Comparison of ENCODE assay signal across 8 cellular contexts in genomic region chr11:67482275-67482735, GRCh38. TPM values are rescaled to one million over a fixed set of nuclear protein-coding genes. Genes with fewer than 3 reads are reported as not detected.
DNase-seq lines count a peak whose midpoint lies in the region; ATAC-seq, FAIRE-seq and TF ChIP-seq lines count a peak whose summit lies in the region.

No MANE protein-coding gene starts in this region.

- no peak for FAIRE-seq in urothelium cell line (lab: Jason Lieb, UNC)

- H3K4me1 ChIP-seq in CD8-positive, alpha-beta T cell (ENCODE audit: insufficient read depth, low read length) = peaks cover 40% of the 10 kb centered on the region
- peaks cover 0 to 7% of the 10 kb centered on the region in 2 donors for H3K4me1 ChIP-seq in breast epithelium

- peaks cover 4% of the 10 kb centered on the region for H3K36me3 ChIP-seq in CD8-positive, alpha-beta T cell (ENCODE audit: insufficient read depth, low read length)
- no peaks in the 10 kb centered on the region; the same call in none of the 2 replicates for H3K36me3 ChIP-seq in MG63
- H3K36me3 ChIP-seq in breast epithelium = no peaks in the 10 kb centered on the region

- H3K36me3 Mint-ChIP-seq in CD8-positive, alpha-beta T cell = peaks cover 19% of the 10 kb centered on the region
- peaks cover 0 to 10% (median 3%) of the 10 kb centered on the region in 3 donors for H3K36me3 Mint-ChIP-seq in naive thymus-derived CD8-positive, alpha-beta T cell

- no peaks in the 10 kb centered on the region for H3K9me3 Mint-ChIP-seq in CD8-positive, alpha-beta T cell
- no peaks in the 10 kb centered on the region for H3K9me3 Mint-ChIP-seq in naive thymus-derived CD8-positive, alpha-beta T cell

- H3K4me3 ChIP-seq in CD8-positive, alpha-beta T cell (ENCODE audit: low read depth, low read length) = peak overlapping the region; percentile 73
- H3K4me3 ChIP-seq in MG63 (peak overlapping the region; percentile 62), breast epithelium (peak overlapping the region; percentile 50 to 89 (median 66))

- H3K27ac Mint-ChIP-seq in CD8-positive, alpha-beta T cell = peak overlapping the region; percentile 99
- peak overlapping the region; percentile 96 to 100 (median 99) for H3K27ac Mint-ChIP-seq in naive thymus-derived CD8-positive, alpha-beta T cell

- peak overlapping the region; percentile 81 for H3K27ac ChIP-seq in CD8-positive, alpha-beta T cell (ENCODE audit: low read depth, low read length)
- peak overlapping the region; percentile 89 to 95 for H3K27ac ChIP-seq in breast epithelium

- H3K4me1 Mint-ChIP-seq in CD8-positive, alpha-beta T cell (ENCODE audit: low read depth) = peaks cover 47% of the 10 kb centered on the region
- peaks cover 26 to 48% (median 45%) of the 10 kb centered on the region in 4 donors for H3K4me1 Mint-ChIP-seq in naive thymus-derived CD8-positive, alpha-beta T cell

- H3K4me3 Mint-ChIP-seq in CD8-positive, alpha-beta T cell = peak overlapping the region; percentile 93
- H3K4me3 Mint-ChIP-seq in naive thymus-derived CD8-positive, alpha-beta T cell = peak overlapping the region; percentile 86 to 100 (median 98)

- intact Hi-C loops in CD8-positive, alpha-beta T cell (cut with DNase I, micrococcal nuclease) = loop anchor here (2.0 to 5.0 kb wide), 5 partner anchors 46 to 195 kb away; partner anchors contain the start of genes ANKRD13D (in 1 of the 2), POLD4 (in 1 of the 2), PTPRCAP (in 1 of the 2) and RPS6KB2 (in 1 of the 2)
- intact Hi-C loops in breast epithelium (cut with DNase I; ENCODE audit: low total_unique reads) = no loop called here

- DNase-seq in CD8-positive, alpha-beta T cell = peak in 1 of 7 experiments; percentile 20
- no peak for DNase-seq in MG63
- DNase-seq in breast epithelium (ENCODE audit: low spot score in 2 of 2) = no peak
- DNase-seq in naive thymus-derived CD8-positive, alpha-beta T cell = peak in 1 of 10 donors; percentile 54
- no peak for DNase-seq in urothelium cell line (ENCODE audit: low spot score)
- DNase-seq in NCI-H524 treated with DMSO at 0.1 percent for 48 hours (lab: John Stamatoyannopoulos, UW) = no peak
- no peak for DNase-seq in D341Med (ENCODE audit: low spot score)

- no peaks in the 10 kb centered on the region for H3K9me3 ChIP-seq in CD8-positive, alpha-beta T cell (ENCODE audit: low read length)
- no peaks in the 10 kb centered on the region for H3K9me3 ChIP-seq in MG63
- H3K9me3 ChIP-seq in breast epithelium = no peaks in the 10 kb centered on the region

- CTCF ChIA-PET in CD8-positive, alpha-beta T cell (lab: Charles Lee) = interaction anchor here (0.7 to 2.0 kb wide), 4 partner anchors 13 to 80 kb away, joined by 4 to 7 read pairs (median 5); partner anchors contain the start of genes PPP1CA and TBC1D10C

- H3K27me3 ChIP-seq in CD8-positive, alpha-beta T cell (ENCODE audit: insufficient read depth, low read length) = no peaks in the 10 kb centered on the region
- H3K27me3 ChIP-seq in MG63 (no peaks in the 10 kb centered on the region), breast epithelium (no peaks in the 10 kb centered on the region)

- TF ChIP-seq CTCF in CD8-positive, alpha-beta T cell (IDR thresholded peaks at IDR 0.05) = no peak
- no peak for TF ChIP-seq CTCF in breast epithelium (IDR thresholded peaks at IDR 0.05)

- ATAC-seq in CD8-positive, alpha-beta T cell = no peak
- no peak for ATAC-seq in naive thymus-derived CD8-positive, alpha-beta T cell
- no peak for ATAC-seq in GM18511 (IDR thresholded peaks at IDR 0.05; ENCODE audit: unreplicated experiment)

- TF ChIP-seq POLR2A in breast epithelium (IDR thresholded peaks at IDR 0.05) = no peak

- POLR2A ChIA-PET in CD8-positive, alpha-beta T cell (lab: Charles Lee) = interaction anchor here (0.6 to 5.0 kb wide), 17 partner anchors 10 to 129 kb away, joined by 3 to 65 read pairs (median 5); partner anchors contain the start of genes CDK2AP2, PITPNM1, POLD4 and PPP1CA
- POLR2A ChIA-PET in naive thymus-derived CD8-positive, alpha-beta T cell (lab: Charles Lee) = interaction anchor here (0.7 to 9.3 kb wide), 31 partner anchors 9 to 210 kb away, joined by 3 to 176 read pairs (median 7); partner anchors contain the start of genes ANKRD13D, CARNS1, CDK2AP2 and PITPNM1

- H3K27me3 Mint-ChIP-seq in CD8-positive, alpha-beta T cell (ENCODE audit: low read depth) = no peaks in the 10 kb centered on the region
- no peaks in the 10 kb centered on the region for H3K27me3 Mint-ChIP-seq in naive thymus-derived CD8-positive, alpha-beta T cell

RNA-seq across cellular contexts. Expression of gene AIP, which starts 0.5 kb away (rescaled TPM):
- total RNA-seq in CD8-positive, alpha-beta T cell = 100 to 1,000 TPM; 109 to 111 TPM
- total RNA-seq in MG63 (2014; rRNA removed; shearing (Covaris generic); ENCODE audit: low replicate concordance) = 85.1 and 122 TPM in 2 replicates
- 10 to 100 TPM; 66.4 to 84.5 (median 69.8) TPM for total RNA-seq in breast epithelium
- total RNA-seq in naive thymus-derived CD8-positive, alpha-beta T cell = 100 to 1,000 TPM; 136 to 141 TPM
- 100 to 1,000 TPM; 146 to 169 (median 146) TPM for polyA plus RNA-seq in naive thymus-derived CD8-positive, alpha-beta T cell

RNA-seq across cellular contexts. Expression of gene TMEM134, which starts 13.3 kb away (rescaled TPM):
- total RNA-seq in CD8-positive, alpha-beta T cell = 10 to 100 TPM; 41.2 to 48.5 TPM
- 39.4 and 44.2 TPM in 2 replicates for total RNA-seq in MG63 (2014; rRNA removed; shearing (Covaris generic); ENCODE audit: low replicate concordance)
- total RNA-seq in breast epithelium = 10 to 100 TPM; 37.8 to 54.2 (median 42.3) TPM
- total RNA-seq in naive thymus-derived CD8-positive, alpha-beta T cell = 100 to 1,000 TPM; 105 to 111 TPM
- 100 to 1,000 TPM; 128 to 148 (median 144) TPM for polyA plus RNA-seq in naive thymus-derived CD8-positive, alpha-beta T cell

RNA-seq across cellular contexts. Expression of gene PITPNM1, which starts 22.9 kb away (rescaled TPM):
- 100 to 1,000 TPM in 1 of 2 experiments, 10 to 100 TPM in 1; 92.7 to 103 TPM for total RNA-seq in CD8-positive, alpha-beta T cell
- total RNA-seq in MG63 (2014; rRNA removed; shearing (Covaris generic); ENCODE audit: low replicate concordance) = 5.5 and 18.9 TPM in 2 replicates
- total RNA-seq in breast epithelium = 10 to 100 TPM in 2 of 3 donors, 1 to 10 TPM in 1; 6.4 to 20.0 (median 11.7) TPM
- total RNA-seq in naive thymus-derived CD8-positive, alpha-beta T cell = 100 to 1,000 TPM; 118 to 120 TPM
- 10 to 100 TPM; 13.8 to 36.5 (median 15.9) TPM for polyA plus RNA-seq in naive thymus-derived CD8-positive, alpha-beta T cell

RNA-seq across cellular contexts. Expression of gene CDK2AP2, which starts 25.7 kb away (rescaled TPM):
- 10 to 100 TPM; 19.4 to 24.4 TPM for total RNA-seq in CD8-positive, alpha-beta T cell
- 14.1 and 14.8 TPM in 2 replicates for total RNA-seq in MG63 (2014; rRNA removed; shearing (Covaris generic); ENCODE audit: low replicate concordance)
- total RNA-seq in breast epithelium = 10 to 100 TPM; 32.1 to 35.4 (median 32.8) TPM
- total RNA-seq in naive thymus-derived CD8-positive, alpha-beta T cell = 10 to 100 TPM; 41.8 to 46.4 TPM
- 10 to 100 TPM; 75.9 to 96.8 (median 79.5) TPM for polyA plus RNA-seq in naive thymus-derived CD8-positive, alpha-beta T cell

RNA-seq across cellular contexts. Expression of gene CABP4, which starts 27.2 kb away (rescaled TPM):
- 1 to 10 TPM; 5.0 to 5.2 TPM for total RNA-seq in CD8-positive, alpha-beta T cell
- total RNA-seq in MG63 (2014; rRNA removed; shearing (Covaris generic); ENCODE audit: low replicate concordance) = 0.26 and 3.0 TPM in 2 replicates
- 10 to 100 TPM in 1 of 3 donors, 1 to 10 TPM in 2; 3.5 to 10.7 (median 3.9) TPM for total RNA-seq in breast epithelium
- 1 to 10 TPM; 2.9 to 3.7 TPM for total RNA-seq in naive thymus-derived CD8-positive, alpha-beta T cell
- polyA plus RNA-seq in naive thymus-derived CD8-positive, alpha-beta T cell = under 1 TPM; 0.58 to 0.96 (median 0.62) TPM
